Comparison of ENCODE assay signal across 25 cellular contexts in the genomic region with DNA sequence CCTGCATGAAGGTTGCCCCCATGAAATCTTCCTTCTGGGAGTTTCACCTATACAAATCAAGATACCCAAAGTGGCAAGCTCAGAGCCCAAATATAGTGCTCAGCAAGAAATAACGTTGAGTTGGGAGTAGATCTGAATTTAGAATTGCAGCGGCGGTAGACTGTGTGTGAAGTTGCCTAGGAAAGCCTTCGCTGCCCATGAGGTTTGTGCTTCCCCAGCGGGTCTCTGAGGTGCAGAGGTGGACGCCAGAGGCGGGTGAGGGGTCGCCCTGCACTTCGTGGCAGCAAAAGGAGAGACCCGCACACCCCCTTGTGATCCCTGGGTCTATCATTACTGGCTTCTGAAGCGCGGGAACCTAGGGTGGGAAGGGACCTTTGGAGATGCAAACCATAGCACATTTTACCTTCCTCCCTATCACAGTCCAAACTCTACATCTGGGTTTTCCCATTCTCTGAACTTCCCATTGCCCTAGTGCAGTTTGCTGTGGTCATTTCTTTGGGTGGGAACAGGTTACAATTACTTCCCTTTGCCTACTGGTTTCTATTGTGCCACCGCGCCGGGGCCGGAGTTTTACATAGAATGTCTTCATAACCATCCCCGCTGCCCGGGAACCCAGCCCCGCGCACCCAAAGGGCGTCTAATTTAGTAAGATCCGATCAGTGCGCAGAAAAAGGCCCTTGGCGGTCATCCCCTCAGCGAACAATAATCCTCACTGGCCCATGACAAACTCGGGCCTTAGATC. TPM values are rescaled to one million over a fixed set of nuclear protein-coding genes. Genes with fewer than 3 reads are reported as not detected.
DNase-seq lines count a peak whose midpoint lies in the region; TF ChIP-seq lines count a peak whose summit lies in the region.
"Had no signal": no experiment of that assay in that cellular context is flagged by ENCODE, and none has a peak within 500 bp of the region (broad histone marks: within the 10 kb centered on the region; RNA-seq: fewer than 3 reads in every experiment).

No MANE protein-coding gene starts in this region.

- H3K36me3 ChIP-seq in tibial artery (no peaks in the 10 kb centered on the region), colonic mucosa (no peaks in the 10 kb centered on the region)
- H3K36me3 ChIP-seq: BLaER1 had no signal

- intact Hi-C loops in activated CD4-positive, alpha-beta T cell treated with anti-CD3 and anti-CD28 coated beads, Interleukin-2, amount 10 ng/mL, durations not matched to agents 24 days and 14 days (cut with micrococcal nuclease): no loop called here
- intact Hi-C loops in tibial artery (cut with DNase I; ENCODE audit: low total_unique reads) (no loop called here), colonic mucosa (cut with DNase I) (no loop called here)

- peaks cover 42% of the 10 kb centered on the region for H3K9me3 Mint-ChIP-seq in activated CD4-positive, alpha-beta T cell treated with anti-CD3 and anti-CD28 coated beads, Interleukin-2, amount 10 ng/mL, durations not matched to agents 24 days and 14 days
- H3K9me3 Mint-ChIP-seq in brain (peaks cover 0 to 40% (median 18%) of the 10 kb centered on the region in 5 experiments), nephron (peaks cover 8% of the 10 kb centered on the region)

- DNase-seq in activated CD4-positive, alpha-beta T cell treated with anti-CD3 and anti-CD28 coated beads, Interleukin-2, amount 10 ng/mL, durations not matched to agents 24 days and 14 days: no peak
- DNase-seq in activated CD4-positive, alpha-beta T cell treated with anti-CD3 and anti-CD28 coated beads, Interleukin-2, amount 50 U/mL, for 48 hours: no peak
- peak in 1 of 2 donors; percentile 66 for DNase-seq in tibial artery
- DNase-seq in colonic mucosa: no peak
- DNase-seq in islet precursor cell: no peak
- DNase-seq in NCI-H774 (lab: John Stamatoyannopoulos, UW): no peak
- DNase-seq: activated CD4-positive, alpha-beta T cell treated with anti-CD3 and anti-CD28 coated beads, Interleukin-2, amount 50 U/mL, for 1 hour; activated gamma-delta T cell treated with Interleukin-2 at 50 U/mL for 16 hours; amniotic stem cell; Caco-2; central memory CD4-positive, alpha-beta T cell; HFFc6; left colon; midbrain; NCI-H187; NCI-H2227 treated with DMSO at 0.1 percent for 48 hours; OCI-M1; SHP77 had no signal

- H3K4me3 Mint-ChIP-seq in activated CD4-positive, alpha-beta T cell treated with anti-CD3 and anti-CD28 coated beads, Interleukin-2, amount 10 ng/mL, durations not matched to agents 24 days and 14 days: no peak overlapping the region
- peak overlapping the region in 3 of 5 experiments; percentile 6 to 88 (median 46) for H3K4me3 Mint-ChIP-seq in brain
- peak overlapping the region; percentile 54 to 92 (median 91) for H3K4me3 Mint-ChIP-seq in nephron

- H3K27ac Mint-ChIP-seq in activated CD4-positive, alpha-beta T cell treated with anti-CD3 and anti-CD28 coated beads, Interleukin-2, amount 10 ng/mL, durations not matched to agents 24 days and 14 days: peak overlapping the region; percentile 36
- peak overlapping the region in 1 of 5 experiments; percentile 57 for H3K27ac Mint-ChIP-seq in brain
- no peak overlapping the region for H3K27ac Mint-ChIP-seq in nephron

- no peaks in the 10 kb centered on the region for H3K9me3 ChIP-seq in tibial artery
- H3K9me3 ChIP-seq in colonic mucosa: no peaks in the 10 kb centered on the region
- H3K9me3 ChIP-seq: Caco-2 had no signal

- H3K27me3 Mint-ChIP-seq in activated CD4-positive, alpha-beta T cell treated with anti-CD3 and anti-CD28 coated beads, Interleukin-2, amount 10 ng/mL, durations not matched to agents 24 days and 14 days: peaks cover 84% of the 10 kb centered on the region
- H3K27me3 Mint-ChIP-seq in brain (peaks cover 100% of the 10 kb centered on the region), nephron (ENCODE audit: low read depth) (peaks cover 100% of the 10 kb centered on the region)

- H3K9ac ChIP-seq in colonic mucosa (ENCODE audit: low read depth in 2 of 2, low read length in 2 of 2): no peak overlapping the region
- H3K9ac ChIP-seq: BLaER1 had no signal

- H3K27me3 ChIP-seq in tibial artery (no peaks in the 10 kb centered on the region), colonic mucosa (peaks cover 79% of the 10 kb centered on the region)
- H3K27me3 ChIP-seq: BLaER1 had no signal

- peaks cover 16% of the 10 kb centered on the region for H3K36me3 Mint-ChIP-seq in activated CD4-positive, alpha-beta T cell treated with anti-CD3 and anti-CD28 coated beads, Interleukin-2, amount 10 ng/mL, durations not matched to agents 24 days and 14 days (ENCODE audit: low read depth)
- H3K36me3 Mint-ChIP-seq in brain (peaks cover 43% of the 10 kb centered on the region), nephron (ENCODE audit: low read depth) (peaks cover 21% of the 10 kb centered on the region)

- H3K4me1 Mint-ChIP-seq in activated CD4-positive, alpha-beta T cell treated with anti-CD3 and anti-CD28 coated beads, Interleukin-2, amount 10 ng/mL, durations not matched to agents 24 days and 14 days: peaks cover 7% of the 10 kb centered on the region
- H3K4me1 Mint-ChIP-seq in brain: peaks cover 68% of the 10 kb centered on the region
- H3K4me1 Mint-ChIP-seq in nephron: peaks cover 48% of the 10 kb centered on the region

- H3K27ac ChIP-seq in tibial artery (peak overlapping the region; percentile 95 to 99), colonic mucosa (no peak overlapping the region)
- H3K27ac ChIP-seq: BLaER1 had no signal

- H3K4me1 ChIP-seq in tibial artery (peaks cover 0 to 37% (median 0%) of the 10 kb centered on the region in 4 donors), colonic mucosa (peaks cover 9% of the 10 kb centered on the region)
- H3K4me1 ChIP-seq: BLaER1, Caco-2 had no signal

- H3K4me3 ChIP-seq in tibial artery: peak overlapping the region; percentile 71 to 91
- H3K4me3 ChIP-seq in colonic mucosa: no peak overlapping the region
- H3K4me3 ChIP-seq: BLaER1, K562 had no signal

- TF ChIP-seq CTCF in brain (conservative IDR thresholded peaks at IDR 0.05) (no peak), nephron (IDR thresholded peaks at IDR 0.05; ENCODE audit: unreplicated experiment in 3 of 3) (no peak), tibial artery (IDR thresholded peaks at IDR 0.05) (no peak), colonic mucosa (IDR thresholded peaks at IDR 0.05) (no peak)

RNA-seq across cellular contexts. Expression of a gene that starts 5.2 kb away (rescaled TPM):
- total RNA-seq in activated CD4-positive, alpha-beta T cell treated with anti-CD3 and anti-CD28 coated beads, Interleukin-2, amount 10 ng/mL, durations not matched to agents 24 days and 14 days: not detected in 2 replicates
- polyA plus RNA-seq in brain (ENCODE audit: insufficient read depth, low read depth, low replicate concordance): 9.0 TPM
- under 1 TPM in 1 of 2 donors, not detected in 1; 0.11 TPM for total RNA-seq in colonic mucosa
- total RNA-seq: esophagus mucosa; glomerular endothelial cell; left colon; T-helper 1 cell treated with Interleukin-12 subunit alpha and Interleukin-12 subunit beta and Interleukin-4 antibody, amounts not matched to agents 30 ng/mL and 1 ng/mL, for 36 hours had no signal
